In the genomic region with DNA sequence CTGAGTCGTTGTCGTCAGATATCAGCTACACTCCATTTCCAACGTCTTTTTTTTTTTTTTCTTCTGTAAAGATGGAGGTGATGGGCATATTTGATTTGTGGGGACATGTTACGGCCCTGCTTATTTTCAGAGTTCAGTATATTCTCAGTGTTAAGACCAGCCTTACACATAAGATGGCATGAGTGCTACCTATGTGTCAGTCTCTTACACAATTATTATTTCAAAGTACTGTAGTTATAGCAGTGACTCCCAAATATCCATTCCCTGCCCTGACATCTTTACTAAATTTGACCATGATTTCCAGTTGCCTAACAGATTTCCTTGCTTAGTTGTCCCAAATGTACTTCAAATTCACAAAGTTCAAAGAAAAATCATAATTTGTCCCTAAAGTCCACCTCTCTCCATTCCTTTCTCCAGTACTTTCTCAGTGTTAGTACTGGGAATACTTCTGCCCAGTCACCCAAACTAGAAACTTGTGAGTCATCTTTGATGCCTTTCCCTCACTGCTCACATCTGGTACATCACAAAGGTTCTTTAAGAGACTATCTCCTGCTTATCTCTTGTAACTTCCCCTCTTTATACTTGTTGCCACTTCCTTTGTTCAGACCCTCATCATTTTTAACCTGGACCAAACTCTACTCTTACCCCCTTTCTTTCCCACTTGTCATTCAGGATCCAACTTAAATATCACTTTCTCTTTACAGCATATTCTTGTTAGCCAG, we compare ENCODE assay signal across 8 cellular contexts.
A peak's percentile ranks its signal among the peaks of the same experiment; 100 is the strongest.
DNase-seq lines count a peak whose midpoint lies in the region; ATAC-seq and FAIRE-seq lines count a peak whose summit lies in the region.
"Had no signal": no experiment of that assay in that cellular context is flagged by ENCODE, and none has a peak within 500 bp of the region (broad histone marks: within the 10 kb centered on the region; RNA-seq: fewer than 3 reads in every experiment).

No MANE protein-coding gene starts in this region.

- no peak for ATAC-seq in GM18867 (IDR thresholded peaks at IDR 0.05; ENCODE audit: unreplicated experiment)

- DNase-seq in H4 (ENCODE audit: low spot score): peak; percentile 21
- DNase-seq in RCC 7860 (ENCODE audit: low spot score): peak; percentile 37
- DNase-seq in dermis blood vessel endothelial cell: peak; percentile 63
- peak; percentile 66 for DNase-seq in renal cortical epithelial cell (ENCODE audit: low read depth)
- no peak for DNase-seq in NCI-H446 treated with DMSO at 0.1 percent for 48 hours (lab: John Stamatoyannopoulos, UW)
- no peak for DNase-seq in NCI-H128 (lab: John Stamatoyannopoulos, UW; ENCODE audit: unreplicated experiment)
- DNase-seq: activated B cell treated with CpG ODN at 0.5 μM for 24 hours had no signal

- FAIRE-seq in RCC 7860 (lab: Jason Lieb, UNC): peak; percentile 67

Comparison
In these comparisons a context has a peak if more than half of its experiments do, and no peak if none do; other contexts are left out.
1. DNase-seq: peak in H4 (single experiment), RCC 7860 (single experiment), dermis blood vessel endothelial cell (single experiment) and renal cortical epithelial cell (single experiment); none in NCI-H446 treated with DMSO at 0.1 percent for 48 hours (single experiment) and NCI-H128 (single experiment).